Comparison of ENCODE assay signal across 28 cellular contexts in genomic region chr20:48603116-48603818, GRCh38.
DNase-seq lines count a peak whose midpoint lies in the region; ATAC-seq, FAIRE-seq and TF ChIP-seq lines count a peak whose summit lies in the region.
"Had no signal": no experiment of that assay in that cellular context is flagged by ENCODE, and none has a peak within 500 bp of the region (broad histone marks: within the 10 kb centered on the region; RNA-seq: fewer than 3 reads in every experiment).

No MANE protein-coding gene starts in this region.

- no peak for TF ChIP-seq CTCF in nephron (IDR thresholded peaks at IDR 0.05; ENCODE audit: unreplicated experiment in 3 of 3)

- peak; percentile 51 for FAIRE-seq in HTR-8/SVneo (lab: Jason Lieb, UNC)
- FAIRE-seq: GM18507 had no signal

- H3K27me3 Mint-ChIP-seq in nephron (ENCODE audit: low read depth), result peaks cover 25% of the 10 kb centered on the region

- ATAC-seq in esophagus mucosa, result no peak
- ATAC-seq: activated T-cell treated with anti-CD3 and anti-CD28 coated beads, Interleukin-2, amount 50 U/mL, for 4 hours; gastrocnemius medialis; HCT116; left cardiac atrium; PC-3; stimulated activated naive CD8-positive, alpha-beta T cell treated with anti-CD3 and anti-CD28 coated beads, Interleukin-15, amount 100 ng/mL, for 72 hours had no signal

- no peak overlapping the region for H3K4me3 Mint-ChIP-seq in nephron
- H3K4me3 Mint-ChIP-seq: activated CD4-positive, alpha-beta memory T cell treated with anti-CD3 and anti-CD28 coated beads for 36 hours; activated naive CD8-positive, alpha-beta T cell treated with anti-CD3 and anti-CD28 coated beads for 36 hours; activated T-cell treated with anti-CD3 and anti-CD28 coated beads, Interleukin-2, amount 50 U/mL, for 4 hours; mesothelial cell of epicardium; neural crest cell; stimulated activated naive CD8-positive, alpha-beta T cell treated with anti-CD3 and anti-CD28 coated beads, Interleukin-15, amount 100 ng/mL, for 72 hours had no signal

- H4K20me1 ChIP-seq in BLaER1, result no peaks in the 10 kb centered on the region

- H3K4me1 ChIP-seq in BLaER1, result peaks cover 73% of the 10 kb centered on the region
- H3K4me1 ChIP-seq: esophagus muscularis mucosa, gastrocnemius medialis, prostate gland, transverse colon had no signal

- no peak overlapping the region for H3K4me3 ChIP-seq in BLaER1
- H3K4me3 ChIP-seq: esophagus muscularis mucosa, gastrocnemius medialis, prostate gland, transverse colon had no signal

- no peaks in the 10 kb centered on the region for H3K9me3 ChIP-seq in BLaER1
- H3K9me3 ChIP-seq: gastrocnemius medialis, prostate gland, transverse colon had no signal

- no peak overlapping the region for H3K27ac ChIP-seq in BLaER1
- H3K27ac ChIP-seq: esophagus muscularis mucosa, gastrocnemius medialis, prostate gland, transverse colon had no signal

- no peak overlapping the region for H3K9ac ChIP-seq in BLaER1

- H3K4me1 Mint-ChIP-seq in nephron, result peaks cover 67% of the 10 kb centered on the region
- H3K4me1 Mint-ChIP-seq: activated naive CD8-positive, alpha-beta T cell treated with anti-CD3 and anti-CD28 coated beads for 36 hours; neural crest cell; stimulated activated naive CD8-positive, alpha-beta T cell treated with anti-CD3 and anti-CD28 coated beads, Interleukin-15, amount 100 ng/mL, for 72 hours had no signal

- H3K27ac Mint-ChIP-seq in nephron, result peak overlapping the region; percentile 20 to 32 (median 23)
- H3K27ac Mint-ChIP-seq: activated CD4-positive, alpha-beta memory T cell treated with anti-CD3 and anti-CD28 coated beads for 36 hours; activated naive CD8-positive, alpha-beta T cell treated with anti-CD3 and anti-CD28 coated beads for 36 hours; mesothelial cell of epicardium; stimulated activated naive CD8-positive, alpha-beta T cell treated with anti-CD3 and anti-CD28 coated beads, Interleukin-15, amount 100 ng/mL, for 72 hours had no signal

- H3K4me2 ChIP-seq in BLaER1, result 0 out of 2 replicates have a peak overlapping the region, but pooled peaks have one; percentile 1

- H3K27me3 ChIP-seq in BLaER1, result no peaks in the 10 kb centered on the region

- H3K36me3 ChIP-seq in BLaER1, result no peaks in the 10 kb centered on the region
- H3K36me3 ChIP-seq: esophagus muscularis mucosa, gastrocnemius medialis, prostate gland, transverse colon had no signal

- peaks cover 5% of the 10 kb centered on the region for H3K9me3 Mint-ChIP-seq in nephron
- H3K9me3 Mint-ChIP-seq: activated CD4-positive, alpha-beta memory T cell treated with anti-CD3 and anti-CD28 coated beads for 36 hours; activated naive CD8-positive, alpha-beta T cell treated with anti-CD3 and anti-CD28 coated beads for 36 hours; activated T-cell treated with anti-CD3 and anti-CD28 coated beads, Interleukin-2, amount 50 U/mL, for 4 hours; neural crest cell; stimulated activated naive CD8-positive, alpha-beta T cell treated with anti-CD3 and anti-CD28 coated beads, Interleukin-15, amount 100 ng/mL, for 72 hours had no signal

- no peaks in the 10 kb centered on the region for H3K36me3 Mint-ChIP-seq in nephron (ENCODE audit: low read depth)
- H3K36me3 Mint-ChIP-seq: activated CD4-positive, alpha-beta memory T cell treated with anti-CD3 and anti-CD28 coated beads for 36 hours; activated naive CD8-positive, alpha-beta T cell treated with anti-CD3 and anti-CD28 coated beads for 36 hours had no signal

- no peak for DNase-seq in HTR-8/SVneo (ENCODE audit: insufficient read length, low spot score)
- DNase-seq in ecto neural progenitor cell (ENCODE audit: low spot score), result peak; percentile 82
- no peak for DNase-seq in AG20443 (ENCODE audit: low spot score)
- no peak for DNase-seq in activated T-cell treated with anti-CD3 and anti-CD28 coated beads for 4 hours
- DNase-seq in NCI-H2227 treated with DMSO at 0.1 percent for 48 hours (lab: John Stamatoyannopoulos, UW), result no peak
- DNase-seq: activated CD4-positive, alpha-beta memory T cell treated with anti-CD3 and anti-CD28 coated beads for 36 hours; activated naive CD8-positive, alpha-beta T cell treated with anti-CD3 and anti-CD28 coated beads for 36 hours; activated T-cell treated with anti-CD3 and anti-CD28 coated beads, Interleukin-2, amount 50 U/mL, for 4 hours; effector CD4-positive, alpha-beta T cell; EL; gastrocnemius medialis; left cardiac atrium; NCI-H1417; NCI-H774; PC-3; SIG-M5; stimulated activated CD4-positive, alpha-beta T cell treated with anti-CD3 and anti-CD28 coated beads, Interleukin-4, amount 100 ng/mL, for 4 hours; stimulated activated naive CD8-positive, alpha-beta T cell treated with anti-CD3 and anti-CD28 coated beads, Interleukin-15, amount 100 ng/mL, for 72 hours; transverse colon had no signal
